ENCODE assay signal across 9 cellular contexts in the genomic region with DNA sequence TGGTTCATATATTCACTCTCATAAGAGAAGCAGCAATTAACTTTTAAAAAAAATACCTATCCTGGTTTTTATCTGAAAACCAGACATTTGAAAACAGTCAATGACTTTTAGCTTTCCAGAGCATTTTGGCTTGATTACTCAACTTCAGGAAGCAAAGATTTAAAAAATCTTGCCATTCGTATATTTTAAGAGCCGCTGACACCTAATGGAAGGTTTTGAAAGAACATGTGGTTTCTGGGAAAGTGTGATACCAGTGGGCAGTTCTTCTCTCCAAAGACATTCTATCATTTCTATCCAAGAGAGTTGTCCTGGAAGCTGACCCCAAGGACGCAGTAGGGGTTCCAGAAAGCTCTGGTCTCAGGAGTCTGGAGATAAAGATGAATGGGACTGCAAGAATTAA.
DNase-seq lines count a peak whose midpoint lies in the region; ATAC-seq, FAIRE-seq and TF ChIP-seq lines count a peak whose summit lies in the region.
"Had no signal": no experiment of that assay in that cellular context is flagged by ENCODE, and none has a peak within 500 bp of the region (broad histone marks: within the 10 kb centered on the region; RNA-seq: fewer than 3 reads in every experiment).

No MANE protein-coding gene starts in this region.

- DNase-seq in H54 (ENCODE audit: insufficient read length, low spot score) (no peak), NCI-H526 treated with DMSO at 0.1 percent for 48 hours (lab: John Stamatoyannopoulos, UW) (peak; percentile 22), endodermal cell (no peak), osteoblast (ENCODE audit: insufficient read length, low spot score, missing footprints) (no peak), esophagus squamous epithelium (lab: John Stamatoyannopoulos, UW) (no peak)

- peak; percentile 80 for FAIRE-seq in H54 (lab: Jason Lieb, UNC)

- TF ChIP-seq POLR2A in H54 (IDR thresholded peaks at IDR 0.05; ENCODE audit: low read depth, low read length) (no peak), esophagus squamous epithelium (IDR thresholded peaks at IDR 0.05) (no peak)

- H3K4me1 Mint-ChIP-seq in endodermal cell, result no peaks in the 10 kb centered on the region
- H3K4me1 Mint-ChIP-seq: stimulated activated memory B cell treated with anti-CD40 and anti-IgM and Interleukin-4, amounts not matched to agents 10 μg/mL and 1 μg/mL and 100 μg/mL, for 72 hours had no signal

- H3K27me3 ChIP-seq in endodermal cell (ENCODE audit: control insufficient read depth, insufficient read depth, low read length, poor library complexity, severe bottlenecking) (no peaks in the 10 kb centered on the region), osteoblast (ENCODE audit: insufficient read depth, low read length) (no peaks in the 10 kb centered on the region), esophagus squamous epithelium (no peaks in the 10 kb centered on the region)

- intact Hi-C loops in esophagus squamous epithelium (cut with DNase I), result no loop called here

- H3K36me3 ChIP-seq in endodermal cell (ENCODE audit: control insufficient read depth, insufficient read depth, low read length) (no peaks in the 10 kb centered on the region), osteoblast (ENCODE audit: insufficient read depth, low read length) (no peaks in the 10 kb centered on the region), esophagus squamous epithelium (no peaks in the 10 kb centered on the region)
- H3K36me3 ChIP-seq: prostate gland had no signal

- H3K27me3 Mint-ChIP-seq in endodermal cell (ENCODE audit: insufficient read depth), result no peaks in the 10 kb centered on the region
- H3K27me3 Mint-ChIP-seq: stimulated activated memory B cell treated with anti-CD40 and anti-IgM and Interleukin-4, amounts not matched to agents 10 μg/mL and 1 μg/mL and 100 μg/mL, for 72 hours had no signal

- peak; percentile 59 for TF ChIP-seq CTCF in endodermal cell (conservative IDR thresholded peaks at IDR 0.05)
- TF ChIP-seq CTCF in osteoblast (IDR thresholded peaks at IDR 0.05; ENCODE audit: extremely low read depth, low read depth, low read length), result peak; percentile 50
- TF ChIP-seq CTCF in esophagus squamous epithelium (IDR thresholded peaks at IDR 0.05), result peak in 1 of 6 experiments; percentile 21

- H3K27ac ChIP-seq in endodermal cell (ENCODE audit: low read depth, low read length) (no peak overlapping the region), osteoblast (ENCODE audit: low read depth, low read length) (no peak overlapping the region), esophagus squamous epithelium (no peak overlapping the region)
- H3K27ac ChIP-seq: prostate gland had no signal

- no peaks in the 10 kb centered on the region for H3K9me3 Mint-ChIP-seq in endodermal cell
- H3K9me3 Mint-ChIP-seq: stimulated activated memory B cell treated with anti-CD40 and anti-IgM and Interleukin-4, amounts not matched to agents 10 μg/mL and 1 μg/mL and 100 μg/mL, for 72 hours had no signal

- no peaks in the 10 kb centered on the region for H3K9me3 ChIP-seq in endodermal cell (ENCODE audit: control insufficient read depth, low read length)
- H3K9me3 ChIP-seq in osteoblast (ENCODE audit: low read depth, low read length), result no peaks in the 10 kb centered on the region
- H3K9me3 ChIP-seq in esophagus squamous epithelium, result no peaks in the 10 kb centered on the region
- H3K9me3 ChIP-seq: prostate gland had no signal

- no peak overlapping the region for H3K4me2 ChIP-seq in osteoblast (ENCODE audit: insufficient read depth, low read length)

- H3K4me1 ChIP-seq in endodermal cell (ENCODE audit: control insufficient read depth, insufficient read depth, low read length), result no peaks in the 10 kb centered on the region
- peaks cover 10% of the 10 kb centered on the region for H3K4me1 ChIP-seq in osteoblast (ENCODE audit: insufficient read depth, low read length)
- no peaks in the 10 kb centered on the region for H3K4me1 ChIP-seq in esophagus squamous epithelium
- H3K4me1 ChIP-seq: prostate gland had no signal

- no peak for ATAC-seq in HG02571 (IDR thresholded peaks at IDR 0.05; ENCODE audit: unreplicated experiment)
- ATAC-seq in GM21423 (IDR thresholded peaks at IDR 0.05; ENCODE audit: unreplicated experiment), result no peak
- ATAC-seq: stimulated activated memory B cell treated with anti-CD40 and anti-IgM and Interleukin-4, amounts not matched to agents 10 μg/mL and 1 μg/mL and 100 μg/mL, for 72 hours had no signal

- H3K4me3 ChIP-seq in endodermal cell (ENCODE audit: low read length) (no peak overlapping the region), osteoblast (ENCODE audit: insufficient read depth, low read length) (no peak overlapping the region), esophagus squamous epithelium (no peak overlapping the region)
- H3K4me3 ChIP-seq: prostate gland had no signal

- H4K20me1 ChIP-seq in osteoblast (ENCODE audit: insufficient read depth, low read length), result no peaks in the 10 kb centered on the region

- WGBS in endodermal cell (ENCODE audit: insufficient coverage in 1 of 2, insufficient read length in 1 of 2), 2 experiments, result 91 to 95% methylated on average over 3 of the region's 3 CpGs
- WGBS in esophagus squamous epithelium, 2 donors, result 39 to 51% methylated on average over 3 of the region's 3 CpGs

- no peaks in the 10 kb centered on the region for H3K79me2 ChIP-seq in osteoblast (ENCODE audit: insufficient read depth, low read length)

- no peaks in the 10 kb centered on the region for H3K36me3 Mint-ChIP-seq in endodermal cell (ENCODE audit: low read depth)
- H3K36me3 Mint-ChIP-seq: stimulated activated memory B cell treated with anti-CD40 and anti-IgM and Interleukin-4, amounts not matched to agents 10 μg/mL and 1 μg/mL and 100 μg/mL, for 72 hours had no signal

- H3K9ac ChIP-seq in endodermal cell (ENCODE audit: extremely low read depth, low read length, poor library complexity, severe bottlenecking), result no peak overlapping the region

- no peak overlapping the region for H2AFZ ChIP-seq in osteoblast (ENCODE audit: low read length)

- H3K27ac Mint-ChIP-seq in endodermal cell, result no peak overlapping the region
- H3K27ac Mint-ChIP-seq: stimulated activated memory B cell treated with anti-CD40 and anti-IgM and Interleukin-4, amounts not matched to agents 10 μg/mL and 1 μg/mL and 100 μg/mL, for 72 hours had no signal

- no peak overlapping the region for H3K4me3 Mint-ChIP-seq in endodermal cell
- H3K4me3 Mint-ChIP-seq: stimulated activated memory B cell treated with anti-CD40 and anti-IgM and Interleukin-4, amounts not matched to agents 10 μg/mL and 1 μg/mL and 100 μg/mL, for 72 hours had no signal
